In the genomic region with DNA sequence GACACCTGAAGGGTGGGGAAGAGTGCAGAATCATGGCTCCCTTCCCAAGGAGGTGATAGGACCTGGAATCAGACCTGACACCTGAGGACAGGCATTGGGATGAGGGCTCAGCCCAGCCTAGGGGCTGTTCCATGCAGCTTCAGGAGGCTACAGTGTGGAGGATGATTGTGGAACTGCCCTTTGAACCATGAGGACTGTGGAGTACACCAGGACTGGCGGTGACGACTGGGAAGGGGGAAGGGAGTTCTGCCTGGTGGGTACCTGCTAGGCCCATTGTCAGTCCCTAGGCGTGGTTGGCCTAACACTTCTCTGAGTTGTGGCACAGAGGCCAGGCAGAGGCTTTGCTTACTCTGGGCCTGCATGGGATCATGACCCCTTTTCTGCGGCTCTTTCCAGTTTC, we compare ENCODE assay signal across 12 cellular contexts.
DNase-seq lines count a peak whose midpoint lies in the region; ATAC-seq and TF ChIP-seq lines count a peak whose summit lies in the region.
"Had no signal": no experiment of that assay in that cellular context is flagged by ENCODE, and none has a peak within 500 bp of the region (broad histone marks: within the 10 kb centered on the region; RNA-seq: fewer than 3 reads in every experiment).

No MANE protein-coding gene starts in this region.

- peak overlapping the region in 5 of 11 experiments; percentile 1 to 56 (median 37); a peak in 8 of 22 replicates for H3K9ac ChIP-seq in BLaER1 treated with 17β-estradiol and CSF1 and Interleukin-3, amounts not matched to agents 10 nM and 100 nM

- in situ Hi-C loops in GM13977 (cut with MboI; ENCODE audit: low pct_unique_long_range_greater_than_20kb, low sequenced_read_pairs, unreplicated experiment): no loop called here

- ATAC-seq in HG02759 (IDR thresholded peaks at IDR 0.05; ENCODE audit: unreplicated experiment) (no peak), HG02970 (IDR thresholded peaks at IDR 0.05; ENCODE audit: low FRiP score, unreplicated experiment) (no peak)

- TF ChIP-seq CTCF in RWPE1 (conservative IDR thresholded peaks at IDR 0.05; ENCODE audit: low read depth): no peak
- no peak for TF ChIP-seq CTCF in esophagus muscularis mucosa (IDR thresholded peaks at IDR 0.05)
- no peak for TF ChIP-seq CTCF in osteocyte (IDR thresholded peaks at IDR 0.05)
- no peak for TF ChIP-seq CTCF in GM13977 (IDR thresholded peaks at IDR 0.05; ENCODE audit: extremely low read depth, insufficient read depth, missing control alignments)

- POLR2A ChIA-PET in RWPE1 (lab: Yijun Ruan, JAX; ENCODE audit: low non-redundant PET): no interaction called here

- peaks cover 51 to 100% (median 92%) of the 10 kb centered on the region in 10 experiments for H3K4me1 ChIP-seq in BLaER1 treated with 17β-estradiol and CSF1 and Interleukin-3, amounts not matched to agents 10 nM and 100 nM
- peaks cover 67 to 79% (median 73%) of the 10 kb centered on the region in 4 donors for H3K4me1 ChIP-seq in esophagus muscularis mucosa

- H3K27ac ChIP-seq in BLaER1 treated with 17β-estradiol and CSF1 and Interleukin-3, amounts not matched to agents 10 nM and 100 nM: peak overlapping the region in 9 of 11 experiments; percentile 8 to 64 (median 42); a peak in 16 of 22 replicates
- H3K27ac ChIP-seq in RWPE1 (peak overlapping the region; percentile 80), esophagus muscularis mucosa (replicated peaks in 1 of 4) (peak overlapping the region in 3 of 4 donors; percentile 14 to 55 (median 47))
- H3K27ac ChIP-seq: foreskin keratinocyte had no signal

- H3K36me3 Mint-ChIP-seq in osteocyte (ENCODE audit: unreplicated experiment): no peaks in the 10 kb centered on the region

- peak overlapping the region in 1 of 10 experiments; percentile 11; a peak in 3 of 20 replicates for H3K4me3 ChIP-seq in BLaER1 treated with 17β-estradiol and CSF1 and Interleukin-3, amounts not matched to agents 10 nM and 100 nM
- no peak overlapping the region for H3K4me3 ChIP-seq in esophagus muscularis mucosa

- peaks cover 51% of the 10 kb centered on the region for H3K4me1 Mint-ChIP-seq in osteocyte (ENCODE audit: unreplicated experiment)

- DNase-seq in RWPE1 (ENCODE audit: low spot score) (no peak), esophagus muscularis mucosa (ENCODE audit: extremely low spot score) (no peak), osteocyte (ENCODE audit: extremely low spot score, unreplicated experiment) (no peak), middle frontal gyrus (ENCODE audit: extremely low spot score, low spot score) (no peak), GM13977 (ENCODE audit: low spot score) (no peak)
- DNase-seq: activated CD8-positive, alpha-beta memory T cell treated with anti-CD3 and anti-CD28 coated beads for 24 hours; foreskin keratinocyte; NCI-H446; stimulated activated CD4-positive, alpha-beta T cell treated with anti-CD3 and anti-CD28 coated beads, Interleukin-12 subunit alpha, Interleukin-12 subunit beta, amount 100 ng/mL, for 4 hours had no signal

- H3K9me3 ChIP-seq in BLaER1 treated with 17β-estradiol and CSF1 and Interleukin-3, amounts not matched to agents 10 nM and 100 nM (replicated peaks in 1 of 11): no peaks in the 10 kb centered on the region
- H3K9me3 ChIP-seq in esophagus muscularis mucosa: no peaks in the 10 kb centered on the region

- peak overlapping the region; percentile 65 to 94 (median 85) for H3K4me2 ChIP-seq in BLaER1 treated with 17β-estradiol and CSF1 and Interleukin-3, amounts not matched to agents 10 nM and 100 nM

- H3K36me3 ChIP-seq in BLaER1 treated with 17β-estradiol and CSF1 and Interleukin-3, amounts not matched to agents 10 nM and 100 nM: peaks cover 0 to 11% (median 0%) of the 10 kb centered on the region in 11 experiments; a peak in 3 of 22 replicates
- H3K36me3 ChIP-seq in esophagus muscularis mucosa: no peaks in the 10 kb centered on the region

- H3K27me3 Mint-ChIP-seq in osteocyte (ENCODE audit: unreplicated experiment): no peaks in the 10 kb centered on the region

- no peak for TF ChIP-seq POLR2A in esophagus muscularis mucosa (IDR thresholded peaks at IDR 0.05; ENCODE audit: low read depth)

- H4K20me1 ChIP-seq in BLaER1 treated with 17β-estradiol and CSF1 and Interleukin-3, amounts not matched to agents 10 nM and 100 nM: peaks cover 87 to 100% (median 100%) of the 10 kb centered on the region in 11 experiments; a peak in 21 of 22 replicates

- no peak for TF ChIP-seq EP300 in esophagus muscularis mucosa (IDR thresholded peaks at IDR 0.05)

- peak overlapping the region; percentile 41 for H3K27ac Mint-ChIP-seq in osteocyte (ENCODE audit: unreplicated experiment)

- no peaks in the 10 kb centered on the region for H3K9me3 Mint-ChIP-seq in osteocyte (ENCODE audit: unreplicated experiment)

- no peaks in the 10 kb centered on the region for H3K27me3 ChIP-seq in BLaER1 treated with 17β-estradiol and CSF1 and Interleukin-3, amounts not matched to agents 10 nM and 100 nM
- no peaks in the 10 kb centered on the region for H3K27me3 ChIP-seq in esophagus muscularis mucosa
- H3K27me3 ChIP-seq: foreskin keratinocyte had no signal

- CTCF ChIA-PET in RWPE1 (lab: Yijun Ruan, JAX): no interaction called here

- intact Hi-C loops in esophagus muscularis mucosa (cut with DNase I): no loop called here

- WGBS in esophagus muscularis mucosa: 88% methylated on average over 4 of the region's 4 CpGs

- no peak overlapping the region for H3K4me3 Mint-ChIP-seq in osteocyte (ENCODE audit: unreplicated experiment)
